Comparison of ENCODE assay signal across 19 cellular contexts in the genomic region with DNA sequence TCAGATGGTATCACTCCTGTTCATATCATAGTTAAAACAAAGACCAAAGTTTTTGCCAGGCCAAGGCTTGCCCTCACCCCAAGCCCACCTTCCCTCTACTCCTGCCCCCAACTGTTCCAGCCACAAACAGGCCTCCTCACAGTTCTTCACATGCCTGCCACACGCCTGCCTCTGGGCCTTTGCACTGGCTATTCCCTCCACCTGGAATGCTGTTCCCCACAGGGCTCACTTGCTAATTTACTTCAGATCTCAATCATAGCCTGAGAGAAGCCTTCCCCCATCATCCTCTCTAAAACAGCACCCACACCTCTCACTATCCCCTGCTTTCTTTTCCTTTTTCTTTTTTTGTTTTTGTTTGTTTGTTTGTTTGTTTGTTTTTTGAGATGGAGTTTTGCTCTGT. TPM values are rescaled to one million over a fixed set of nuclear protein-coding genes. Genes with fewer than 3 reads are reported as not detected.
DNase-seq lines count a peak whose midpoint lies in the region; ATAC-seq, FAIRE-seq and TF ChIP-seq lines count a peak whose summit lies in the region.
"Had no signal": no experiment of that assay in that cellular context is flagged by ENCODE, and none has a peak within 500 bp of the region (broad histone marks: within the 10 kb centered on the region; RNA-seq: fewer than 3 reads in every experiment).

No MANE protein-coding gene starts in this region.

- H3K27me3 ChIP-seq in K562 (ENCODE audit: control insufficient read depth in 2 of 2, insufficient read depth in 2 of 2, low read length in 2 of 2), result no peaks in the 10 kb centered on the region
- H3K27me3 ChIP-seq: BLaER1 had no signal

- H3K36me3 ChIP-seq in HEK293 (ENCODE audit: control insufficient read depth in 2 of 2, insufficient read depth in 1 of 2, low read length in 2 of 2) (no peaks in the 10 kb centered on the region), K562 (ENCODE audit: control insufficient read depth, insufficient read depth, low read length) (no peaks in the 10 kb centered on the region)
- H3K36me3 ChIP-seq: BLaER1 had no signal

- no peaks in the 10 kb centered on the region for H3K9me1 ChIP-seq in K562 (ENCODE audit: control insufficient read depth, insufficient read depth, low read length)

- TF ChIP-seq EP300 in K562 (IDR thresholded peaks at IDR 0.05; ENCODE audit: low read length), result no peak

- H3K9ac ChIP-seq in K562 (ENCODE audit: insufficient read depth in 1 of 2, low read depth in 2 of 2, low read length in 2 of 2), result no peak overlapping the region
- H3K9ac ChIP-seq: BLaER1 had no signal

- WGBS in K562 (ENCODE audit: insufficient coverage, low coverage, missing lambda C conversion rate), result 50% methylated on average over 1 of the region's 1 CpG

- H3K9me3 ChIP-seq in HEK293 (ENCODE audit: control insufficient read depth, insufficient read depth, low read depth, low read length), result no peaks in the 10 kb centered on the region
- H3K9me3 ChIP-seq in K562 (replicated peaks; ENCODE audit: control insufficient read depth, insufficient read depth, low read depth, low read length), result no peaks in the 10 kb centered on the region
- H3K9me3 ChIP-seq: BLaER1 had no signal

- H3K27ac Mint-ChIP-seq in T-helper 2 cell treated with Interferon-gamma antibody and Interleukin-4, amounts not matched to agents 5 μg/mL and 100 μg/mL, for 36 hours, result peak overlapping the region; percentile 2
- H3K27ac Mint-ChIP-seq in neural crest cell (ENCODE audit: unreplicated experiment), result peak overlapping the region; percentile 67

- no peaks in the 10 kb centered on the region for H3K4me1 Mint-ChIP-seq in T-helper 2 cell treated with Interferon-gamma antibody and Interleukin-4, amounts not matched to agents 5 μg/mL and 100 μg/mL, for 36 hours (ENCODE audit: low read depth)
- H3K4me1 Mint-ChIP-seq in neural crest cell, result peaks cover 20% of the 10 kb centered on the region
- H3K4me1 Mint-ChIP-seq: CD4-positive, alpha-beta memory T cell had no signal

- H3K4me3 ChIP-seq in HEK293 (ENCODE audit: low read depth, low read length) (no peak overlapping the region), K562 (no peak overlapping the region)
- H3K4me3 ChIP-seq: BLaER1 had no signal

- POLR2A ChIA-PET in HEK293 (lab: Yijun Ruan, JAX), result no interaction called here
- POLR2A ChIA-PET in K562 (lab: Yijun Ruan, JAX), result no interaction called here

- no peak for DNase-seq in T-helper 2 cell treated with Interferon-gamma antibody and Interleukin-4, amounts not matched to agents 5 μg/mL and 100 μg/mL, for 36 hours (ENCODE audit: low spot score)
- DNase-seq in T-helper 2 cell (no peak), K562 (ENCODE audit: extremely low read depth in 1 of 4, low spot score in 3 of 4) (no peak), neural crest cell (ENCODE audit: low read depth, low spot score) (no peak), retina (no peak), NCI-H82 (lab: John Stamatoyannopoulos, UW) (no peak)
- DNase-seq: Calu3; CD4-positive, alpha-beta memory T cell; DMS79 treated with DMSO at 0.1 percent for 48 hours; GF-D8; GOT3; H9; IMR-90 had no signal

- H3K36me3 Mint-ChIP-seq in T-helper 2 cell treated with Interferon-gamma antibody and Interleukin-4, amounts not matched to agents 5 μg/mL and 100 μg/mL, for 36 hours (ENCODE audit: low read depth), result no peaks in the 10 kb centered on the region
- H3K36me3 Mint-ChIP-seq in neural crest cell (ENCODE audit: low read depth), result no peaks in the 10 kb centered on the region
- H3K36me3 Mint-ChIP-seq: CD4-positive, alpha-beta memory T cell had no signal

- no peak overlapping the region for H3K27ac ChIP-seq in HEK293 (ENCODE audit: extremely low read depth, low read depth, low read length)
- H3K27ac ChIP-seq in K562 (ENCODE audit: extremely low read depth, low read depth, low read length), result no peak overlapping the region
- H3K27ac ChIP-seq: 22Rv1, BLaER1, HL-60 had no signal

- no peak for TF ChIP-seq RAD21 in K562 (CRISPR knock-in tag; conservative IDR thresholded peaks at IDR 0.05 in 1 of 2, IDR thresholded peaks at IDR 0.05 in 1 of 2)

- H3K9me3 Mint-ChIP-seq in T-helper 2 cell treated with Interferon-gamma antibody and Interleukin-4, amounts not matched to agents 5 μg/mL and 100 μg/mL, for 36 hours, result no peaks in the 10 kb centered on the region
- H3K9me3 Mint-ChIP-seq in neural crest cell, result no peaks in the 10 kb centered on the region
- H3K9me3 Mint-ChIP-seq: CD4-positive, alpha-beta memory T cell had no signal

- CTCF ChIA-PET in HEK293 (lab: Yijun Ruan, JAX) (no interaction called here), K562 (lab: Yijun Ruan, JAX; ENCODE audit: low intra/inter-chr PET ratio) (no interaction called here)

- ATAC-seq in K562 (no peak), HG03175 (IDR thresholded peaks at IDR 0.05; ENCODE audit: unreplicated experiment) (no peak)

- H3K79me2 ChIP-seq in K562 (ENCODE audit: control insufficient read depth, insufficient read depth, low read length), result no peaks in the 10 kb centered on the region

- in situ Hi-C loops in K562 (cut with MboI), result no loop called here

- no peak overlapping the region for H2AFZ ChIP-seq in K562 (ENCODE audit: low read depth, low read length)

- no peak overlapping the region for H3K4me3 Mint-ChIP-seq in T-helper 2 cell treated with Interferon-gamma antibody and Interleukin-4, amounts not matched to agents 5 μg/mL and 100 μg/mL, for 36 hours
- no peak overlapping the region for H3K4me3 Mint-ChIP-seq in neural crest cell
- H3K4me3 Mint-ChIP-seq: CD14-positive monocyte, H9 had no signal

- no peaks in the 10 kb centered on the region for H4K20me1 ChIP-seq in K562 (replicated peaks; ENCODE audit: control insufficient read depth, insufficient read depth, low read length)
- H4K20me1 ChIP-seq: BLaER1 had no signal

- no peak overlapping the region for H3K4me2 ChIP-seq in K562 (ENCODE audit: insufficient read depth, low read length)
- H3K4me2 ChIP-seq: BLaER1 had no signal

- H3K4me1 ChIP-seq in HEK293 (ENCODE audit: control insufficient read depth, insufficient read depth, low read length) (no peaks in the 10 kb centered on the region), K562 (replicated peaks in 1 of 2; ENCODE audit: control insufficient read depth in 2 of 2, insufficient read depth in 2 of 2, low read length in 2 of 2) (peaks cover 0 to 9% of the 10 kb centered on the region in 2 experiments; a peak in 3 of 5 replicates)

- TF ChIP-seq POLR2A in K562 (conservative IDR thresholded peaks at IDR 0.05), result no peak

- TF ChIP-seq CTCF in HEK293 (tag by site-specific recombination; IDR thresholded peaks at IDR 0.05), result no peak
- no peak for TF ChIP-seq CTCF in K562 (IDR thresholded peaks at IDR 0.05 in 2 of 3, conservative IDR thresholded peaks at IDR 0.05 in 1 of 3; ENCODE audit: insufficient read depth in 2 of 3, low read depth in 1 of 3, low read length in 3 of 3)
- no peak for TF ChIP-seq CTCF in neural crest cell (conservative IDR thresholded peaks at IDR 0.05)

- intact Hi-C loops in K562 (cut with micrococcal nuclease), result no loop called here

- peaks cover 24% of the 10 kb centered on the region for H3K27me3 Mint-ChIP-seq in T-helper 2 cell treated with Interferon-gamma antibody and Interleukin-4, amounts not matched to agents 5 μg/mL and 100 μg/mL, for 36 hours (ENCODE audit: low read depth)
- peaks cover 10% of the 10 kb centered on the region for H3K27me3 Mint-ChIP-seq in neural crest cell (ENCODE audit: low read depth)

- no peak for FAIRE-seq in K562 (lab: Jason Lieb, UNC)

- no TSS peak for BruUV-seq in K562 (replicated peaks; lab: Mats Ljungman, UMichigan)

RNA-seq across cellular contexts. Expression of gene AXL, which starts 4.9 kb away (rescaled TPM):
- total RNA-seq in K562 (2011; cell fraction: chromatin; rRNA removed; ENCODE audit: low replicate concordance), result 5.6 and 26.9 TPM in 2 replicates
- total RNA-seq in K562 (2011; cell fraction: nucleolus; rRNA removed), result 15.1 and 31.7 TPM in 2 replicates
- 14.5 and 18.9 TPM in 2 replicates for total RNA-seq in K562 (2011; cell fraction: nucleoplasm; rRNA removed)
- total RNA-seq in K562 (2014; rRNA removed) (1.6 and 2.6 TPM in 2 replicates), K562 (2014; rRNA removed; fragmentation: Illumina TruSeq; extraction: Trizol) (1.2 and 1.4 TPM in 2 replicates), K562 (2015; rRNA removed; fragmentation: Illumina TruSeq; extraction: Trizol) (0.79 and 0.80 TPM in 2 replicates), K562 (2021) (3.0 and 3.4 TPM in 2 replicates), neural crest cell (6.4 and 6.8 TPM in 2 replicates)
- polyA plus RNA-seq in K562 (2011; rRNA removed) (6.0 and 6.6 TPM in 2 replicates), K562 (2014; fragmentation: Illumina TruSeq; extraction: Trizol) (1.6 and 2.0 TPM in 2 replicates), K562 (2014; fragmentation: Nextera tagmentation; extraction: Ambion mirVana) (1 to 10 TPM; 1.9 to 2.0 TPM), K562 (2014; rRNA removed) (1.1 and 1.2 TPM in 2 replicates)
- 5.2 and 17.6 TPM in 2 replicates for polyA plus RNA-seq in K562 (2011; cell fraction: cytosol; rRNA removed)
- polyA plus RNA-seq in K562 (2011; cell fraction: nucleus; rRNA removed), result 3.2 and 12.0 TPM in 2 replicates
- polyA plus RNA-seq in K562 (2012), result 1.4 and 3.0 TPM in 2 replicates
- polyA minus RNA-seq in K562 (2011; rRNA and poly(A)+ RNA removed), result 20.1 and 36.0 TPM in 2 replicates
- polyA minus RNA-seq in K562 (2011; cell fraction: cytosol; rRNA and poly(A)+ RNA removed), result 21.2 and 32.5 TPM in 2 replicates
- 4.9 and 8.2 TPM in 2 replicates for polyA minus RNA-seq in K562 (2011; cell fraction: nucleus; rRNA and poly(A)+ RNA removed)

RNA-seq across cellular contexts. Expression of gene CYP2S1, which starts 21.1 kb away (rescaled TPM):
- total RNA-seq in K562 (2011; cell fraction: chromatin; rRNA removed; ENCODE audit: low replicate concordance), result 0.90 and 1.3 TPM in 2 replicates
- 2.0 TPM in 2 replicates for total RNA-seq in K562 (2011; cell fraction: nucleolus; rRNA removed)
- total RNA-seq in K562 (2011; cell fraction: nucleoplasm; rRNA removed), result 1.0 and 1.5 TPM in 2 replicates
- 0.41 and 2.7 TPM in 2 replicates for total RNA-seq in K562 (2014; rRNA removed)
- 0.13 and 0.18 TPM in 2 replicates for total RNA-seq in K562 (2014; rRNA removed; fragmentation: Illumina TruSeq; extraction: Trizol)
- total RNA-seq in K562 (2015; rRNA removed; fragmentation: Illumina TruSeq; extraction: Trizol), result 0.07 and 0.15 TPM in 2 replicates
- total RNA-seq in K562 (2021), result 1.9 and 2.6 TPM in 2 replicates
- polyA plus RNA-seq in K562 (2011; rRNA removed), result 0.46 and 0.60 TPM in 2 replicates
- 0.37 and 0.95 TPM in 2 replicates for polyA plus RNA-seq in K562 (2011; cell fraction: cytosol; rRNA removed)
- polyA plus RNA-seq in K562 (2011; cell fraction: nucleus; rRNA removed), result 0.97 and 4.3 TPM in 2 replicates
- 1.1 and 2.8 TPM in 2 replicates for polyA plus RNA-seq in K562 (2012)
- 0.71 and 0.79 TPM in 2 replicates for polyA plus RNA-seq in K562 (2014; fragmentation: Illumina TruSeq; extraction: Trizol)
- polyA plus RNA-seq in K562 (2014; fragmentation: Nextera tagmentation; extraction: Ambion mirVana), result under 1 TPM; 0.13 to 0.20 TPM
- 0.48 and 0.77 TPM in 2 replicates for polyA plus RNA-seq in K562 (2014; rRNA removed)
- 0.33 and 0.42 TPM in 2 replicates for polyA minus RNA-seq in K562 (2011; rRNA and poly(A)+ RNA removed)
- polyA minus RNA-seq in K562 (2011; cell fraction: cytosol; rRNA and poly(A)+ RNA removed), result 0.76 and 1.5 TPM in 2 replicates
- polyA minus RNA-seq in K562 (2011; cell fraction: nucleus; rRNA and poly(A)+ RNA removed), result 0.22 and 0.27 TPM in 2 replicates
- 0.39 TPM in 1 of 2 replicates, not detected in the other for total RNA-seq in neural crest cell
- polyA plus RNA-seq: CD4-positive, alpha-beta memory T cell had no signal

RNA-seq across cellular contexts. Expression of gene HNRNPUL1, which starts 50.0 kb away (rescaled TPM):
- 232 and 237 TPM in 2 replicates for total RNA-seq in K562 (2011; cell fraction: chromatin; rRNA removed; ENCODE audit: low replicate concordance)
- 95.1 and 105 TPM in 2 replicates for total RNA-seq in K562 (2011; cell fraction: nucleolus; rRNA removed)
- 117 and 149 TPM in 2 replicates for total RNA-seq in K562 (2011; cell fraction: nucleoplasm; rRNA removed)
- total RNA-seq in K562 (2014; rRNA removed), result 85.0 and 99.3 TPM in 2 replicates
- total RNA-seq in K562 (2014; rRNA removed; fragmentation: Illumina TruSeq; extraction: Trizol), result 69.9 and 78.2 TPM in 2 replicates
- total RNA-seq in K562 (2015; rRNA removed; fragmentation: Illumina TruSeq; extraction: Trizol), result 85.9 and 88.7 TPM in 2 replicates
- total RNA-seq in K562 (2021), result 196 and 211 TPM in 2 replicates
- polyA plus RNA-seq in K562 (2011; rRNA removed), result 39.2 and 59.3 TPM in 2 replicates
- polyA plus RNA-seq in K562 (2011; cell fraction: cytosol; rRNA removed), result 36.1 and 60.0 TPM in 2 replicates
- 43.7 and 55.9 TPM in 2 replicates for polyA plus RNA-seq in K562 (2011; cell fraction: nucleus; rRNA removed)
- 121 and 132 TPM in 2 replicates for polyA plus RNA-seq in K562 (2012)
- 138 and 160 TPM in 2 replicates for polyA plus RNA-seq in K562 (2014; fragmentation: Illumina TruSeq; extraction: Trizol)
- 1 to 10 TPM; 7.3 to 9.4 TPM for polyA plus RNA-seq in K562 (2014; fragmentation: Nextera tagmentation; extraction: Ambion mirVana)
- polyA plus RNA-seq in K562 (2014; rRNA removed), result 93.8 and 107 TPM in 2 replicates
- 53.3 and 64.4 TPM in 2 replicates for polyA minus RNA-seq in K562 (2011; rRNA and poly(A)+ RNA removed)
- polyA minus RNA-seq in K562 (2011; cell fraction: cytosol; rRNA and poly(A)+ RNA removed), result 50.4 and 56.1 TPM in 2 replicates
- polyA minus RNA-seq in K562 (2011; cell fraction: nucleus; rRNA and poly(A)+ RNA removed), result 40.3 and 68.6 TPM in 2 replicates
- 306 and 320 TPM in 2 replicates for total RNA-seq in neural crest cell
